Comparison of ENCODE assay signal across 1 cellular context in the genomic region with DNA sequence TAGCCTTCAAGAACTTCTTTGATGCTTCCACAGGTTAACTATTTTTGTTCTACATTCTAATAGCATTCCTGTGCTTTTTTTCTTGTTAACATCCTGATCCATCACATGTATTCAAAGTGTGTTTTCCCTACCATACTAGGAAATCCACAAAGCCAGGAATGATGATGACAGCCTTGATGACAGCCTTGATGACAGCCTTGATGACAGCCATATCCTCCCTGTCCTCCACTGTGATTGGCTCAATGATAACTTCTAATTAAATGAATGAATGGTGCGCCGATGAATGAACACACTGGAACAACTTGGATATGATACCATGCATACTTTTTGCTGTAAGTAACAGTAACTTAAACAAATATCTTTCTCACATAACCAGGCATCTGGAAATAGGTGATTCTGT.
TF ChIP-seq lines count a peak whose summit lies in the region.

No MANE protein-coding gene starts in this region.

TF ChIP-seq in GM12878, 131 proteins besides CTCF, POLR2A, EP300 and RAD21:
- TF ChIP-seq, protein P1, sequence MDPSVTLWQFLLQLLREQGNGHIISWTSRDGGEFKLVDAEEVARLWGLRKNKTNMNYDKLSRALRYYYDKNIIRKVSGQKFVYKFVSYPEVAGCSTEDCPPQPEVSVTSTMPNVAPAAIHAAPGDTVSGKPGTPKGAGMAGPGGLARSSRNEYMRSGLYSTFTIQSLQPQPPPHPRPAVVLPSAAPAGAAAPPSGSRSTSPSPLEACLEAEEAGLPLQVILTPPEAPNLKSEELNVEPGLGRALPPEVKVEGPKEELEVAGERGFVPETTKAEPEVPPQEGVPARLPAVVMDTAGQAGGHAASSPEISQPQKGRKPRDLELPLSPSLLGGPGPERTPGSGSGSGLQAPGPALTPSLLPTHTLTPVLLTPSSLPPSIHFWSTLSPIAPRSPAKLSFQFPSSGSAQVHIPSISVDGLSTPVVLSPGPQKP (IDR thresholded peaks at IDR 0.05; ENCODE audit: low read depth, low read length) = no peak
- no peak for TF ChIP-seq NR2C2 (IDR thresholded peaks at IDR 0.05; ENCODE audit: borderline replicate concordance, control insufficient read depth, insufficient read length, low read depth)
- TF ChIP-seq IKZF1 (conservative IDR thresholded peaks at IDR 0.05) = no peak
- no peak for TF ChIP-seq BRCA1 (IDR thresholded peaks at IDR 0.05; ENCODE audit: low read depth, low read length)
- no peak for TF ChIP-seq CBX3 (IDR thresholded peaks at IDR 0.05; ENCODE audit: borderline replicate concordance, low read depth)
- TF ChIP-seq MEF2A (IDR thresholded peaks at IDR 0.05; ENCODE audit: insufficient read depth, low read depth, low read length) = no peak
- TF ChIP-seq, protein P2, sequence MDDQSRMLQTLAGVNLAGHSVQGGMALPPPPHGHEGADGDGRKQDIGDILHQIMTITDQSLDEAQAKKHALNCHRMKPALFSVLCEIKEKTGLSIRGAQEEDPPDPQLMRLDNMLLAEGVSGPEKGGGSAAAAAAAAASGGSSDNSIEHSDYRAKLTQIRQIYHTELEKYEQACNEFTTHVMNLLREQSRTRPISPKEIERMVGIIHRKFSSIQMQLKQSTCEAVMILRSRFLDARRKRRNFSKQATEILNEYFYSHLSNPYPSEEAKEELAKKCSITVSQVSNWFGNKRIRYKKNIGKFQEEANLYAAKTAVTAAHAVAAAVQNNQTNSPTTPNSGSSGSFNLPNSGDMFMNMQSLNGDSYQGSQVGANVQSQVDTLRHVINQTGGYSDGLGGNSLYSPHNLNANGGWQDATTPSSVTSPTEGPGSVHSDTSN (IDR thresholded peaks at IDR 0.05; ENCODE audit: insufficient replicate concordance, low read depth, low read length) = no peak
- TF ChIP-seq ETV6 (conservative IDR thresholded peaks at IDR 0.05 in 1 of 2, IDR thresholded peaks at IDR 0.05 in 1 of 2; ENCODE audit: borderline replicate concordance in 1 of 2, low read depth in 1 of 2) = no peak
- TF ChIP-seq CBX5 (IDR thresholded peaks at IDR 0.05; ENCODE audit: low read depth) = no peak
- TF ChIP-seq RAD51 (IDR thresholded peaks at IDR 0.05) = no peak
- no peak for TF ChIP-seq PAX5 (IDR thresholded peaks at IDR 0.05; ENCODE audit: borderline replicate concordance, low read depth, low read length)
- TF ChIP-seq JUND (IDR thresholded peaks at IDR 0.05; ENCODE audit: low read depth, low read length) = no peak
